ENCODE assay signal across 1 cellular context in genomic region chr17:81415681-81416080, GRCh38.
TF ChIP-seq lines count a peak whose summit lies in the region.

No MANE protein-coding gene starts in this region.

TF ChIP-seq in IMR-90, 13 proteins besides CTCF, POLR2A, EP300 and RAD21 (continued from another document):
- no peak for TF ChIP-seq RCOR1 (IDR thresholded peaks at IDR 0.05; ENCODE audit: insufficient replicate concordance, low read length)
- TF ChIP-seq FOS (IDR thresholded peaks at IDR 0.05; ENCODE audit: low read depth, low read length): no peak
- TF ChIP-seq BHLHE40 (IDR thresholded peaks at IDR 0.05; ENCODE audit: low read depth, low read length): no peak
- no peak for TF ChIP-seq USF2 (IDR thresholded peaks at IDR 0.05; ENCODE audit: low read depth, low read length)
- no peak for TF ChIP-seq MAZ (IDR thresholded peaks at IDR 0.05; ENCODE audit: borderline replicate concordance, low read depth, low read length)
- TF ChIP-seq NFE2L2 (IDR thresholded peaks at IDR 0.05; ENCODE audit: low read depth, low read length): no peak
- TF ChIP-seq SMC3 (IDR thresholded peaks at IDR 0.05; ENCODE audit: low read depth, low read length): no peak
- no peak for TF ChIP-seq ELK1 (IDR thresholded peaks at IDR 0.05; ENCODE audit: borderline replicate concordance, low read depth, low read length)
- no peak for TF ChIP-seq CEBPB (IDR thresholded peaks at IDR 0.05; ENCODE audit: low read depth, low read length)
- no peak for TF ChIP-seq MXI1 (IDR thresholded peaks at IDR 0.05; ENCODE audit: borderline replicate concordance, low read depth, low read length)
